Comparison of ENCODE assay signal across 8 cellular contexts in the genomic region with DNA sequence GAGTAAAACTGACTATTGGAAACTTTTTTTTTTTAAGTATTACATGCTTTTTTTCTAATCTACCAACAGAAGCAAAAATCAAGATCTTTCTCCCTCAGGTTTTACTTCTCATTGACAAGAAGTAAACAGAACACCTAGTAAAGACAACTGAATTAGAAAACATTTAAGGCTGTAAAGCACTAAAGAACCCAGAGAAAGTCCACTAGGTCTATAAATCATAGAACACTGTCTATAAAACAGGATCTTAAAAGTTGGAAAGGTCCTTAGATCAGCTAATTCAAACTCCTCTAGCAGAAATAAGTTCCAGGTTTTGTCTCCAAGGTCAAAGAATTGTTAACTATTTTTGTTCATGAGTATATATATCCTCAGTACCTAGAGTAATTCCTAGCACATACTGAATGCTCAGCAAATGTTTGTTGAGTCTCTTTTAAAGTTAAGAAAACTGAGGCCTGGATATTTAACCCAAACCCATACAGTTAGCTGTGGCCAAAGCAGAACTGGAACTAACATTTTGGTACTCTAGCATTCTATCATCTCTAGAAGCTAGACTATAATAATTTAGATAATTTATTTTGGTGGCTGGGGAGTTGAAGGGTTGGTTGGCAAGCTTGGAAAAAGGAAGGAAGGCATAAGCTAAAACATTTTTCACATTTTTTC. TPM values are rescaled to one million over a fixed set of nuclear protein-coding genes. Genes with fewer than 3 reads are reported as not detected.
DNase-seq lines count a peak whose midpoint lies in the region; ATAC-seq and TF ChIP-seq lines count a peak whose summit lies in the region.

No MANE protein-coding gene starts in this region.

- no peak for DNase-seq in activated naive CD4-positive, alpha-beta T cell treated with anti-CD3 and anti-CD28 coated beads, Interleukin-2, amount 50 U/mL, for 72 hours (ENCODE audit: low spot score in 2 of 2)
- DNase-seq in activated naive CD8-positive, alpha-beta T cell treated with anti-CD3 and anti-CD28 coated beads, Interleukin-2, amount 50 U/mL, for 24 hours, result no peak
- no peak for DNase-seq in lower lobe of right lung
- DNase-seq in thoracic aorta (ENCODE audit: low spot score), result no peak
- no peak for DNase-seq in hepatic stellate cell (ENCODE audit: low spot score)

- H3K9me3 ChIP-seq in lower lobe of right lung, result no peaks in the 10 kb centered on the region
- no peaks in the 10 kb centered on the region for H3K9me3 ChIP-seq in thoracic aorta

- TF ChIP-seq CTCF in lower lobe of right lung (IDR thresholded peaks at IDR 0.05) (no peak), thoracic aorta (IDR thresholded peaks at IDR 0.05) (no peak)

- H3K4me1 Mint-ChIP-seq in activated naive CD4-positive, alpha-beta T cell treated with anti-CD3 and anti-CD28 coated beads, Interleukin-2, amount 50 U/mL, for 24 hours, result peaks cover 83% of the 10 kb centered on the region
- peaks cover 77% of the 10 kb centered on the region for H3K4me1 Mint-ChIP-seq in activated naive CD8-positive, alpha-beta T cell treated with anti-CD3 and anti-CD28 coated beads, Interleukin-2, amount 50 U/mL, for 24 hours

- no peak overlapping the region for H3K27ac Mint-ChIP-seq in activated naive CD4-positive, alpha-beta T cell treated with anti-CD3 and anti-CD28 coated beads, Interleukin-2, amount 50 U/mL, for 24 hours
- H3K27ac Mint-ChIP-seq in activated naive CD4-positive, alpha-beta T cell treated with anti-CD3 and anti-CD28 coated beads, Interleukin-2, amount 50 U/mL, for 72 hours, result peak overlapping the region in 1 of 2 donors; percentile 15
- H3K27ac Mint-ChIP-seq in activated naive CD8-positive, alpha-beta T cell treated with anti-CD3 and anti-CD28 coated beads, Interleukin-2, amount 50 U/mL, for 24 hours, result peak overlapping the region; percentile 6

- H3K9me3 Mint-ChIP-seq in activated naive CD4-positive, alpha-beta T cell treated with anti-CD3 and anti-CD28 coated beads, Interleukin-2, amount 50 U/mL, for 24 hours, result no peaks in the 10 kb centered on the region
- H3K9me3 Mint-ChIP-seq in activated naive CD4-positive, alpha-beta T cell treated with anti-CD3 and anti-CD28 coated beads, Interleukin-2, amount 50 U/mL, for 72 hours, result peaks cover 0 to 9% of the 10 kb centered on the region in 2 donors
- no peaks in the 10 kb centered on the region for H3K9me3 Mint-ChIP-seq in activated naive CD8-positive, alpha-beta T cell treated with anti-CD3 and anti-CD28 coated beads, Interleukin-2, amount 50 U/mL, for 24 hours

- ATAC-seq in activated naive CD4-positive, alpha-beta T cell treated with anti-CD3 and anti-CD28 coated beads, Interleukin-2, amount 50 U/mL, for 72 hours, result no peak
- no peak for ATAC-seq in activated naive CD8-positive, alpha-beta T cell treated with anti-CD3 and anti-CD28 coated beads, Interleukin-2, amount 50 U/mL, for 24 hours
- ATAC-seq in lower lobe of right lung (no peak), thoracic aorta (ENCODE audit: insufficient number of reproducible peaks, low FRiP score, low read depth) (no peak), HG03135 (IDR thresholded peaks at IDR 0.05; ENCODE audit: unreplicated experiment) (no peak), HG03520 (IDR thresholded peaks at IDR 0.05; ENCODE audit: unreplicated experiment) (no peak)

- intact Hi-C loops in lower lobe of right lung (cut with DNase I), result no loop called here

- peak overlapping the region; percentile 75 for H3K4me3 ChIP-seq in lower lobe of right lung
- peak overlapping the region; percentile 95 for H3K4me3 ChIP-seq in thoracic aorta

- H3K27ac ChIP-seq in lower lobe of right lung (peak overlapping the region; percentile 91), thoracic aorta (peak overlapping the region; percentile 86 to 91)

- H3K27me3 ChIP-seq in lower lobe of right lung (ENCODE audit: low read depth) (no peaks in the 10 kb centered on the region), thoracic aorta (replicated peaks; ENCODE audit: insufficient read depth) (no peaks in the 10 kb centered on the region)

- no peaks in the 10 kb centered on the region for H3K36me3 Mint-ChIP-seq in activated naive CD4-positive, alpha-beta T cell treated with anti-CD3 and anti-CD28 coated beads, Interleukin-2, amount 50 U/mL, for 24 hours
- peaks cover 14 to 21% of the 10 kb centered on the region in 2 donors for H3K36me3 Mint-ChIP-seq in activated naive CD4-positive, alpha-beta T cell treated with anti-CD3 and anti-CD28 coated beads, Interleukin-2, amount 50 U/mL, for 72 hours
- peaks cover 5% of the 10 kb centered on the region for H3K36me3 Mint-ChIP-seq in activated naive CD8-positive, alpha-beta T cell treated with anti-CD3 and anti-CD28 coated beads, Interleukin-2, amount 50 U/mL, for 24 hours (ENCODE audit: low read depth)

- H3K4me1 ChIP-seq in lower lobe of right lung (peaks cover 79% of the 10 kb centered on the region), thoracic aorta (ENCODE audit: control insufficient read depth in 1 of 2, low read depth in 2 of 2) (peaks cover 43 to 58% of the 10 kb centered on the region in 2 donors)

- peak overlapping the region; percentile 55 for H3K4me3 Mint-ChIP-seq in activated naive CD4-positive, alpha-beta T cell treated with anti-CD3 and anti-CD28 coated beads, Interleukin-2, amount 50 U/mL, for 24 hours
- H3K4me3 Mint-ChIP-seq in activated naive CD8-positive, alpha-beta T cell treated with anti-CD3 and anti-CD28 coated beads, Interleukin-2, amount 50 U/mL, for 24 hours, result peak overlapping the region; percentile 65

- no peaks in the 10 kb centered on the region for H3K27me3 Mint-ChIP-seq in activated naive CD4-positive, alpha-beta T cell treated with anti-CD3 and anti-CD28 coated beads, Interleukin-2, amount 50 U/mL, for 24 hours
- H3K27me3 Mint-ChIP-seq in activated naive CD8-positive, alpha-beta T cell treated with anti-CD3 and anti-CD28 coated beads, Interleukin-2, amount 50 U/mL, for 24 hours, result no peaks in the 10 kb centered on the region

- H3K36me3 ChIP-seq in lower lobe of right lung (no peaks in the 10 kb centered on the region), thoracic aorta (no peaks in the 10 kb centered on the region)

RNA-seq across cellular contexts. Expression of a gene that starts 3.0 kb away (rescaled TPM):
- total RNA-seq in activated naive CD4-positive, alpha-beta T cell treated with anti-CD3 and anti-CD28 coated beads, Interleukin-2, amount 50 U/mL, for 72 hours, result 10 to 100 TPM; 56.4 to 59.9 TPM
- 90.2 TPM for total RNA-seq in lower lobe of right lung
- 100 to 1,000 TPM; 123 to 197 TPM for total RNA-seq in thoracic aorta
